1 cellular context compared by ENCODE assay signal in the genomic region with DNA sequence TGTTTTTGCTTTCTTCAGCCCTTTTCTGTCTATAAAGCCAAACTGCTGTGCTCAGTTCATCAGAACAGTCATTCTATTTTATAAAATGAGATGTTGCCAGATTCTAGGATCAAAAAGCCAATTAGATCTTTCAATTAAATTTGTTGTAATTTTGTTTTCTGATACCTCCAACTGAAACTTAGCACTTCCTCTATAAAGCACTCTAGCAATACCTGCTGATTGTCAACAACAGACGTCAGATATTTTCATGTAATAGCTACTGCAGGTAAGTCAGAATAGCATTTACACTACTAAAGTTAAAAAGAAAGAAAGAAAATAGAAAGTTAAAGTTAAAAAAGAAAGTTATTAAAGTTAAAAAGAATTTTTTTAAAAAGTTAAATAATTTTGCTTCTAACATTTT.
TF ChIP-seq lines count a peak whose summit lies in the region.

No MANE protein-coding gene starts in this region.

TF ChIP-seq in GM23338, 12 proteins besides CTCF, POLR2A, EP300 and RAD21 (continued from another document):
- TF ChIP-seq, protein P1, sequence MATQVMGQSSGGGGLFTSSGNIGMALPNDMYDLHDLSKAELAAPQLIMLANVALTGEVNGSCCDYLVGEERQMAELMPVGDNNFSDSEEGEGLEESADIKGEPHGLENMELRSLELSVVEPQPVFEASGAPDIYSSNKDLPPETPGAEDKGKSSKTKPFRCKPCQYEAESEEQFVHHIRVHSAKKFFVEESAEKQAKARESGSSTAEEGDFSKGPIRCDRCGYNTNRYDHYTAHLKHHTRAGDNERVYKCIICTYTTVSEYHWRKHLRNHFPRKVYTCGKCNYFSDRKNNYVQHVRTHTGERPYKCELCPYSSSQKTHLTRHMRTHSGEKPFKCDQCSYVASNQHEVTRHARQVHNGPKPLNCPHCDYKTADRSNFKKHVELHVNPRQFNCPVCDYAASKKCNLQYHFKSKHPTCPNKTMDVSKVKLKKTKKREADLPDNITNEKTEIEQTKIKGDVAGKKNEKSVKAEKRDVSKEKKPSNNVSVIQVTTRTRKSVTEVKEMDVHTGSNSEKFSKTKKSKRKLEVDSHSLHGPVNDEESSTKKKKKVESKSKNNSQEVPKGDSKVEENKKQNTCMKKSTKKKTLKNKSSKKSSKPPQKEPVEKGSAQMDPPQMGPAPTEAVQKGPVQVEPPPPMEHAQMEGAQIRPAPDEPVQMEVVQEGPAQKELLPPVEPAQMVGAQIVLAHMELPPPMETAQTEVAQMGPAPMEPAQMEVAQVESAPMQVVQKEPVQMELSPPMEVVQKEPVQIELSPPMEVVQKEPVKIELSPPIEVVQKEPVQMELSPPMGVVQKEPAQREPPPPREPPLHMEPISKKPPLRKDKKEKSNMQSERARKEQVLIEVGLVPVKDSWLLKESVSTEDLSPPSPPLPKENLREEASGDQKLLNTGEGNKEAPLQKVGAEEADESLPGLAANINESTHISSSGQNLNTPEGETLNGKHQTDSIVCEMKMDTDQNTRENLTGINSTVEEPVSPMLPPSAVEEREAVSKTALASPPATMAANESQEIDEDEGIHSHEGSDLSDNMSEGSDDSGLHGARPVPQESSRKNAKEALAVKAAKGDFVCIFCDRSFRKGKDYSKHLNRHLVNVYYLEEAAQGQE (IDR thresholded peaks at IDR 0.05; ENCODE audit: unreplicated experiment) = no peak
- TF ChIP-seq NANOG (IDR thresholded peaks at IDR 0.05; ENCODE audit: borderline replicate concordance) (no peak), ZNF114 (CRISPR knock-in tag; IDR thresholded peaks at IDR 0.05) (no peak), EZH2phosphoT487 (IDR thresholded peaks at IDR 0.05; ENCODE audit: unreplicated experiment) (no peak), EZH2 (IDR thresholded peaks at IDR 0.05; ENCODE audit: low read depth, unreplicated experiment) (no peak), POLR2AphosphoS5 (IDR thresholded peaks at IDR 0.05; ENCODE audit: low read depth) (no peak)
- TF ChIP-seq, protein P2, sequence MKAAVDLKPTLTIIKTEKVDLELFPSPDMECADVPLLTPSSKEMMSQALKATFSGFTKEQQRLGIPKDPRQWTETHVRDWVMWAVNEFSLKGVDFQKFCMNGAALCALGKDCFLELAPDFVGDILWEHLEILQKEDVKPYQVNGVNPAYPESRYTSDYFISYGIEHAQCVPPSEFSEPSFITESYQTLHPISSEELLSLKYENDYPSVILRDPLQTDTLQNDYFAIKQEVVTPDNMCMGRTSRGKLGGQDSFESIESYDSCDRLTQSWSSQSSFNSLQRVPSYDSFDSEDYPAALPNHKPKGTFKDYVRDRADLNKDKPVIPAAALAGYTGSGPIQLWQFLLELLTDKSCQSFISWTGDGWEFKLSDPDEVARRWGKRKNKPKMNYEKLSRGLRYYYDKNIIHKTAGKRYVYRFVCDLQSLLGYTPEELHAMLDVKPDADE (IDR thresholded peaks at IDR 0.05) = no peak
